In genomic region chr1:2190491-2190976, GRCh38 we compare ENCODE assay signal across 8 cellular contexts. TPM values are rescaled to one million over a fixed set of nuclear protein-coding genes. Genes with fewer than 3 reads are reported as not detected.
A peak's percentile ranks its signal among the peaks of the same experiment; 100 is the strongest.
DNase-seq lines count a peak whose midpoint lies in the region; ATAC-seq and TF ChIP-seq lines count a peak whose summit lies in the region.

No MANE protein-coding gene starts in this region.

- CTCF ChIA-PET in BJ (lab: Yijun Ruan, JAX) (interaction anchor here (0.8 to 13.2 kb wide), 5 partner anchors 16 to 357 kb away, joined by 3 to 328 read pairs (median 16); no protein-coding TSS in a partner anchor), T-cell (lab: Charles Lee) (no interaction called here)

- H2AFZ ChIP-seq in osteoblast (ENCODE audit: low read length), result no peak overlapping the region

- H3K27ac ChIP-seq in esophagus squamous epithelium (peak overlapping the region; percentile 84 to 98 (median 94)), osteoblast (ENCODE audit: low read depth, low read length) (peak overlapping the region; percentile 89)

- H4K20me1 ChIP-seq in osteoblast (ENCODE audit: insufficient read depth, low read length), result peaks cover 2% of the 10 kb centered on the region

- TF ChIP-seq POLR2A in esophagus squamous epithelium (IDR thresholded peaks at IDR 0.05), result no peak

- H3K36me3 Mint-ChIP-seq in T-cell, result peaks cover 1% of the 10 kb centered on the region

- DNase-seq in BJ (ENCODE audit: low read depth) (no peak), T-cell (no peak), esophagus squamous epithelium (lab: John Stamatoyannopoulos, UW) (no peak), osteoblast (ENCODE audit: insufficient read length, low spot score, missing footprints) (no peak), GM13977 (ENCODE audit: low spot score) (no peak), omental fat pad (ENCODE audit: low spot score) (no peak), H7 (no peak)

- peak overlapping the region; percentile 41 for H3K4me3 ChIP-seq in BJ (ENCODE audit: low read depth, low read length)
- H3K4me3 ChIP-seq in esophagus squamous epithelium, result peak overlapping the region in 3 of 4 donors; percentile 49 to 76 (median 56)
- H3K4me3 ChIP-seq in osteoblast (ENCODE audit: insufficient read depth, low read length), result peak overlapping the region; percentile 81
- H3K4me3 ChIP-seq in H7 (ENCODE audit: insufficient read depth, low read depth, low read length), result no peak overlapping the region

- in situ Hi-C loops in GM13977 (cut with MboI; ENCODE audit: low pct_unique_long_range_greater_than_20kb, low sequenced_read_pairs, unreplicated experiment), result loop anchor here (10.0 to 25.0 kb wide), 2 partner anchors 204 to 347 kb away; partner anchors contain the start of genes HES5, MORN1, PANK4 and RER1

- intact Hi-C loops in esophagus squamous epithelium (cut with DNase I), result loop anchor here (10.0 kb wide), 2 partner anchors 124 to 354 kb away; no protein-coding TSS in a partner anchor

- peaks cover 43 to 83% (median 45%) of the 10 kb centered on the region in 3 donors for H3K4me1 ChIP-seq in esophagus squamous epithelium
- H3K4me1 ChIP-seq in osteoblast (ENCODE audit: insufficient read depth, low read length), result peaks cover 21% of the 10 kb centered on the region

- H3K79me2 ChIP-seq in osteoblast (ENCODE audit: insufficient read depth, low read length), result peaks cover 39% of the 10 kb centered on the region

- H3K4me3 Mint-ChIP-seq in T-cell, result peak overlapping the region; percentile 6 to 66 (median 41)

- peaks cover 16 to 23% (median 21%) of the 10 kb centered on the region in 3 donors for H3K4me1 Mint-ChIP-seq in T-cell

- peak overlapping the region; percentile 91 for H3K4me2 ChIP-seq in osteoblast (ENCODE audit: insufficient read depth, low read length)

- no peaks in the 10 kb centered on the region for H3K27me3 Mint-ChIP-seq in T-cell

- no peaks in the 10 kb centered on the region for H3K27me3 ChIP-seq in BJ (ENCODE audit: control insufficient read depth, insufficient read depth, low read length)
- no peaks in the 10 kb centered on the region for H3K27me3 ChIP-seq in esophagus squamous epithelium
- H3K27me3 ChIP-seq in osteoblast (ENCODE audit: insufficient read depth, low read length), result no peaks in the 10 kb centered on the region
- no peaks in the 10 kb centered on the region for H3K27me3 ChIP-seq in H7 (ENCODE audit: control insufficient read depth, insufficient read depth, low read length)

- H3K9me3 ChIP-seq in esophagus squamous epithelium (no peaks in the 10 kb centered on the region), osteoblast (ENCODE audit: low read depth, low read length) (no peaks in the 10 kb centered on the region)

- TF ChIP-seq CTCF in BJ (IDR thresholded peaks at IDR 0.05; ENCODE audit: insufficient read depth, low read depth, low read length) (no peak), esophagus squamous epithelium (IDR thresholded peaks at IDR 0.05) (no peak), osteoblast (IDR thresholded peaks at IDR 0.05; ENCODE audit: extremely low read depth, low read depth, low read length) (no peak), GM13977 (IDR thresholded peaks at IDR 0.05; ENCODE audit: extremely low read depth, insufficient read depth, missing control alignments) (no peak), omental fat pad (IDR thresholded peaks at IDR 0.05) (no peak)

- H3K27ac Mint-ChIP-seq in T-cell, result peak overlapping the region in 1 of 2 donors; percentile 58

- 96 to 99% methylated on average over 8 to 9 of the region's 19 CpGs for WGBS in esophagus squamous epithelium, 2 donors

- no peaks in the 10 kb centered on the region for H3K9me3 Mint-ChIP-seq in T-cell

- POLR2A ChIA-PET in BJ (lab: Charles Lee) (no interaction called here), T-cell (lab: Charles Lee) (no interaction called here)

- ATAC-seq in T-cell (replicated peaks in 1 of 4) (no peak), omental fat pad (ENCODE audit: low FRiP score) (no peak), HG02763 (IDR thresholded peaks at IDR 0.05; ENCODE audit: unreplicated experiment) (no peak)

- H3K36me3 ChIP-seq in BJ (ENCODE audit: control insufficient read depth, insufficient read depth, low read length) (peaks cover 3% of the 10 kb centered on the region), esophagus squamous epithelium (peaks cover 0 to 19% (median 0%) of the 10 kb centered on the region in 3 donors), osteoblast (ENCODE audit: insufficient read depth, low read length) (no peaks in the 10 kb centered on the region), H7 (replicated peaks; ENCODE audit: control insufficient read depth, insufficient read depth, low read length) (peaks cover 3% of the 10 kb centered on the region)

RNA-seq across cellular contexts. Expression of gene FAAP20, which starts 4.0 kb away (rescaled TPM):
- 11.9 and 18.7 TPM in 2 replicates for polyA plus RNA-seq in BJ (2011; rRNA removed)
- 4.3 and 4.8 TPM in 2 replicates for polyA minus RNA-seq in BJ (2011; rRNA and poly(A)+ RNA removed)
- total RNA-seq in T-cell, result 10 to 100 TPM; 52.9 to 74.8 (median 68.2) TPM
- total RNA-seq in esophagus squamous epithelium, result 10 to 100 TPM in 3 of 4 donors, 1 to 10 TPM in 1; 8.6 to 22.5 (median 18.1) TPM
- total RNA-seq in osteoblast, result 18.6 and 25.3 TPM in 2 replicates
- total RNA-seq in omental fat pad, result 10 to 100 TPM; 14.2 to 24.9 (median 21.8) TPM
- 60.5 and 69.9 TPM in 2 replicates for total RNA-seq in H7 (2014; rRNA removed; shearing (Covaris generic))

RNA-seq across cellular contexts. Expression of gene SKI, which starts 37.6 kb away (rescaled TPM):
- 5.1 and 6.3 TPM in 2 replicates for polyA plus RNA-seq in BJ (2011; rRNA removed)
- 6.2 and 10.7 TPM in 2 replicates for polyA minus RNA-seq in BJ (2011; rRNA and poly(A)+ RNA removed)
- total RNA-seq in T-cell (100 to 1,000 TPM; 137 to 299 (median 157) TPM), esophagus squamous epithelium (10 to 100 TPM; 18.2 to 38.8 (median 25.2) TPM), osteoblast (48.9 TPM in 2 replicates), omental fat pad (10 to 100 TPM; 35.3 to 54.0 (median 47.3) TPM)
- 29.2 and 29.9 TPM in 2 replicates for total RNA-seq in H7 (2014; rRNA removed; shearing (Covaris generic))
